Comparison of ENCODE assay signal across 16 cellular contexts in the genomic region with DNA sequence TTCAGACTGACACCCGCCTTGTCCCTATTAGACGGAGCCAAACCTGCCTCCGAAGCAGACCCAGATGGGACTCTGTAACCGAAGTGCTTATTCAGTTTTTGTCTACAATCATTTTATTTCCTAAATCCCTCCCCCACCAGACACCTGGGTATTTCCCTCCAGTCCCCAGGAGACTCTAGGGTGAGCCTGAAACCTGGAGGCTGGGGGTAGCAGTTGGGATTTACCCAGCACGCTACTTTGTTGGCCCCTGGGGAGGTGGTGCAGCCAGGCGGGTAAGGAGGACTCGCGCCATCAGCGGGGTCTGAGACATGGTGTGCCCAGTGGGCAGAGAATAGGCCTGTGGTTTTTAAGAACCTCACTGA. TPM values are rescaled to one million over a fixed set of nuclear protein-coding genes. Genes with fewer than 3 reads are reported as not detected.
DNase-seq lines count a peak whose midpoint lies in the region; ATAC-seq, FAIRE-seq and TF ChIP-seq lines count a peak whose summit lies in the region.
"Had no signal": no experiment of that assay in that cellular context is flagged by ENCODE, and none has a peak within 500 bp of the region (broad histone marks: within the 10 kb centered on the region; RNA-seq: fewer than 3 reads in every experiment).

No MANE protein-coding gene starts in this region.

- H3K36me3 ChIP-seq in H1 (ENCODE audit: control insufficient read depth in 2 of 4, insufficient read depth in 4 of 4, low read length in 3 of 4), result peaks cover 0 to 13% (median 0%) of the 10 kb centered on the region in 4 experiments; a peak in 1 of 8 replicates
- no peaks in the 10 kb centered on the region for H3K36me3 ChIP-seq in upper lobe of right lung
- H3K36me3 ChIP-seq: ascending aorta, BE2C, colonic mucosa, esophagus muscularis mucosa, heart left ventricle had no signal

- no peak overlapping the region for H2AFZ ChIP-seq in H1 (ENCODE audit: low read length)

- no peak overlapping the region for H3K27ac Mint-ChIP-seq in activated naive CD8-positive, alpha-beta T cell
- no peak overlapping the region for H3K27ac Mint-ChIP-seq in activated naive CD8-positive, alpha-beta T cell treated with anti-CD3 and anti-CD28 coated beads for 36 hours

- TF ChIP-seq EP300 in H1 (IDR thresholded peaks at IDR 0.05; ENCODE audit: borderline replicate concordance in 1 of 2, low read depth in 2 of 2, low read length in 2 of 2), result no peak

- H3K9me3 ChIP-seq in H1 (ENCODE audit: insufficient read depth in 2 of 2, low read depth in 1 of 2, low read length in 1 of 2) (no peaks in the 10 kb centered on the region), upper lobe of right lung (no peaks in the 10 kb centered on the region)
- H3K9me3 ChIP-seq: ascending aorta, colonic mucosa, esophagus muscularis mucosa, heart left ventricle, SK-N-SH had no signal

- no peak overlapping the region for H2BK120ac ChIP-seq in H1 (replicated peaks; ENCODE audit: low read depth, low read length)

- no peak overlapping the region for H3K18ac ChIP-seq in H1 (ENCODE audit: extremely low read depth, low read length)

- peaks cover 33% of the 10 kb centered on the region for H3K4me1 Mint-ChIP-seq in activated naive CD8-positive, alpha-beta T cell (ENCODE audit: low read depth)
- H3K4me1 Mint-ChIP-seq in activated naive CD8-positive, alpha-beta T cell treated with anti-CD3 and anti-CD28 coated beads for 36 hours, result peaks cover 32% of the 10 kb centered on the region

- H3K4me2 ChIP-seq in H1 (ENCODE audit: insufficient read depth in 1 of 2, low read depth in 2 of 2, low read length in 2 of 2), result peak overlapping the region in 1 of 2 experiments; percentile 51; a peak in 1 of 4 replicates

- no peak overlapping the region for H3K27ac ChIP-seq in H1 (ENCODE audit: low read depth, low read length)
- no peak overlapping the region for H3K27ac ChIP-seq in upper lobe of right lung
- H3K27ac ChIP-seq: ascending aorta, colonic mucosa, esophagus muscularis mucosa, heart left ventricle had no signal

- H3K56ac ChIP-seq in H1 (replicated peaks; ENCODE audit: insufficient read length, low read depth, low read length), result no peak overlapping the region

- no peak overlapping the region for H4K91ac ChIP-seq in H1 (replicated peaks; ENCODE audit: insufficient read length, low read length)

- intact Hi-C loops in upper lobe of right lung (cut with DNase I), result no loop called here

- WGBS in H1 (ENCODE audit: extremely low coverage in 1 of 2, insufficient coverage in 1 of 2, insufficient read length in 1 of 2, insufficient replicate concordance in 2 of 2, low coverage in 1 of 2, low lambda C conversion rate in 2 of 2, missing lambda C conversion rate in 1 of 2), 2 experiments, result 8% methylated on average over 9 of the region's 9 CpGs; no CpG with 5 or more reads in 1 of the 2 experiments

- peaks cover 2% of the 10 kb centered on the region; the same call in 1 of the 2 replicates for H3K23me2 ChIP-seq in H1 (ENCODE audit: low read depth, low read length)

- H3K14ac ChIP-seq in H1 (ENCODE audit: insufficient read length), result no peak overlapping the region

- H2BK20ac ChIP-seq in H1 (ENCODE audit: low read length), result no peak overlapping the region

- H3K4me3 ChIP-seq in H1 (ENCODE audit: extremely low read depth in 1 of 4, insufficient read depth in 2 of 4, low read depth in 3 of 4, low read length in 4 of 4) (peak overlapping the region in 1 of 4 experiments; percentile 52; a peak in 2 of 8 replicates), upper lobe of right lung (no peak overlapping the region)

- H4K5ac ChIP-seq in H1 (ENCODE audit: insufficient read length, low read depth, low read length), result no peak overlapping the region

- H3K4me1 ChIP-seq in H1 (replicated peaks in 1 of 4; ENCODE audit: control insufficient read depth in 3 of 4, insufficient read depth in 4 of 4, low read length in 3 of 4) (peaks cover 14 to 60% (median 24%) of the 10 kb centered on the region in 4 experiments), upper lobe of right lung (peaks cover 30% of the 10 kb centered on the region)
- H3K4me1 ChIP-seq: BE2C had no signal

- H2BK5ac ChIP-seq in H1 (ENCODE audit: low read depth, low read length), result no peak overlapping the region

- no peak overlapping the region for H2AK5ac ChIP-seq in H1 (ENCODE audit: low read depth, low read length)

- CTCF ChIA-PET in H1 (lab: Charles Lee; ENCODE audit: partially characterized antibody), result interaction anchor here (1.2 to 6.0 kb wide), 3 partner anchors 10 to 30 kb away, joined by 3 to 25 read pairs (median 4); no protein-coding TSS in a partner anchor

- no peak overlapping the region for H3K23ac ChIP-seq in H1 (ENCODE audit: insufficient read length)

- no peaks in the 10 kb centered on the region for H3K79me2 ChIP-seq in H1 (ENCODE audit: control insufficient read depth in 1 of 2, insufficient read depth in 2 of 2, low read length in 2 of 2)

- TF ChIP-seq POLR2A in H1 (IDR thresholded peaks at IDR 0.05; ENCODE audit: control extremely low read depth in 1 of 2, low read depth in 2 of 2, low read length in 2 of 2), result no peak
- no peak for TF ChIP-seq POLR2A in H54 (IDR thresholded peaks at IDR 0.05; ENCODE audit: low read depth, low read length)

- H2BK15ac ChIP-seq in H1 (ENCODE audit: low read length), result no peak overlapping the region

- ATAC-seq in upper lobe of right lung (no peak), GM21390 (IDR thresholded peaks at IDR 0.05; ENCODE audit: unreplicated experiment) (no peak)

- no peak overlapping the region for H3K4ac ChIP-seq in H1 (replicated peaks; ENCODE audit: insufficient read length, low read depth, low read length)

- peak overlapping the region; percentile 46 for H3K4me3 Mint-ChIP-seq in activated naive CD8-positive, alpha-beta T cell
- no peak overlapping the region for H3K4me3 Mint-ChIP-seq in activated naive CD8-positive, alpha-beta T cell treated with anti-CD3 and anti-CD28 coated beads for 36 hours

- POLR2A ChIA-PET in H1 (lab: Charles Lee; ENCODE audit: partially characterized antibody), result interaction anchor here (1.0 to 1.5 kb wide), 3 partner anchors 9 to 12 kb away, joined by 3 to 4 read pairs (median 3); no protein-coding TSS in a partner anchor

- no peak for DNase-seq in activated naive CD8-positive, alpha-beta T cell treated with anti-CD3 and anti-CD28 coated beads for 36 hours
- DNase-seq in NCI-H2171 (lab: John Stamatoyannopoulos, UW), result peak; percentile 89
- DNase-seq in H1 (ENCODE audit: low read depth in 1 of 2, low spot score in 2 of 2), result no peak
- DNase-seq in upper lobe of right lung, result peak; percentile 27
- no peak for DNase-seq in AML-193 (lab: John Stamatoyannopoulos, UW)
- no peak for DNase-seq in H54 (ENCODE audit: insufficient read length, low spot score)
- DNase-seq: BE2C, colonic mucosa, heart left ventricle, kidney glomerular epithelial cell had no signal

- H3K36me3 Mint-ChIP-seq in activated naive CD8-positive, alpha-beta T cell, result no peaks in the 10 kb centered on the region
- no peaks in the 10 kb centered on the region for H3K36me3 Mint-ChIP-seq in activated naive CD8-positive, alpha-beta T cell treated with anti-CD3 and anti-CD28 coated beads for 36 hours

- TF ChIP-seq RAD21 in H1 (IDR thresholded peaks at IDR 0.05 in 1 of 2, conservative IDR thresholded peaks at IDR 0.05 in 1 of 2; ENCODE audit: low read depth in 2 of 2, low read length in 2 of 2), result no peak

- H3K27me3 ChIP-seq in H1 (replicated peaks in 1 of 4; ENCODE audit: control insufficient read depth in 3 of 4, extremely low read depth in 1 of 4, insufficient read depth in 3 of 4, low read length in 3 of 4) (peaks cover 88 to 98% (median 96%) of the 10 kb centered on the region in 4 experiments), upper lobe of right lung (peaks cover 100% of the 10 kb centered on the region)

- TF ChIP-seq CTCF in H1 (IDR thresholded peaks at IDR 0.05; ENCODE audit: control extremely low read depth in 1 of 3, insufficient read depth in 1 of 3, low read depth in 1 of 3, low read length in 3 of 3) (no peak), upper lobe of right lung (IDR thresholded peaks at IDR 0.05) (no peak)

- no peaks in the 10 kb centered on the region for H3K79me1 ChIP-seq in H1 (ENCODE audit: low read depth, low read length)

- no peak overlapping the region for H2BK12ac ChIP-seq in H1 (ENCODE audit: low read depth, low read length)

- no peaks in the 10 kb centered on the region for H3K9me3 Mint-ChIP-seq in activated naive CD8-positive, alpha-beta T cell (ENCODE audit: low read depth)
- H3K9me3 Mint-ChIP-seq in activated naive CD8-positive, alpha-beta T cell treated with anti-CD3 and anti-CD28 coated beads for 36 hours, result no peaks in the 10 kb centered on the region

- peaks cover 45% of the 10 kb centered on the region for H3K27me3 Mint-ChIP-seq in activated naive CD8-positive, alpha-beta T cell
- peaks cover 91% of the 10 kb centered on the region for H3K27me3 Mint-ChIP-seq in activated naive CD8-positive, alpha-beta T cell treated with anti-CD3 and anti-CD28 coated beads for 36 hours

- H4K20me1 ChIP-seq in H1 (replicated peaks in 1 of 2; ENCODE audit: control insufficient read depth in 1 of 2, insufficient read depth in 2 of 2, low read length in 2 of 2), result peaks cover 27 to 35% of the 10 kb centered on the region in 2 experiments

- H3K9ac ChIP-seq in H1 (replicated peaks in 1 of 4; ENCODE audit: extremely low read depth in 1 of 4, low read depth in 3 of 4, low read length in 3 of 4), result no peak overlapping the region
- H3K9ac ChIP-seq: SK-N-SH had no signal

- FAIRE-seq in H1 (lab: Jason Lieb, UNC) (no peak), H54 (lab: Jason Lieb, UNC) (no peak)

- no peak overlapping the region for H4K8ac ChIP-seq in H1 (ENCODE audit: extremely low read depth, insufficient read depth, low read length)

TF ChIP-seq in H1, 55 proteins besides CTCF, POLR2A, EP300 and RAD21:
- TF ChIP-seq HDAC2 (IDR thresholded peaks at IDR 0.05; ENCODE audit: borderline replicate concordance in 1 of 2, low read depth in 2 of 2, low read length in 2 of 2) (no peak), TAF1 (IDR thresholded peaks at IDR 0.05; ENCODE audit: low read depth, low read length) (no peak), SUZ12 (IDR thresholded peaks at IDR 0.05; ENCODE audit: low read length) (peak; percentile 71; the same call in 1 of the 2 replicates), EZH2 (IDR thresholded peaks at IDR 0.05; ENCODE audit: low read depth, low read length, severe bottlenecking) (peak; percentile 74)
TF ChIP-seq in H1: peak in this region for 2.

RNA-seq across cellular contexts. Expression of gene LHX2, which starts 1.3 kb away (rescaled TPM):
- total RNA-seq in activated naive CD8-positive, alpha-beta T cell treated with anti-CD3 and anti-CD28 coated beads for 36 hours, result not detected
- 0.11 and 0.17 TPM in 2 replicates for total RNA-seq in H1 (2021; fragmentation: NEBNext Ultra II Directional; extraction: Animal tissue kit (Norgen Biotek cat#: 25700))
- polyA plus RNA-seq in H1 (2011; rRNA removed), result 0.72 and 0.86 TPM in 2 replicates
- polyA plus RNA-seq in H1 (2011; cell fraction: cytosol; rRNA removed), result 0.66 TPM
- polyA plus RNA-seq in H1 (2011; cell fraction: nucleus; rRNA removed), result 0.20 TPM
- polyA plus RNA-seq in H1 (2012, experiment 1 of 2), result 0.31 to 0.59 TPM (median 0.37 TPM) in 3 of 4 replicates, not detected in the other
- 0.66 TPM for polyA plus RNA-seq in H1 (2012, experiment 2 of 2)
- polyA plus RNA-seq in H1 (2013, experiment 1 of 2), result 0.34 TPM
- polyA plus RNA-seq in H1 (2013, experiment 2 of 2), result 0.20 TPM
- polyA minus RNA-seq in H1 (2011; rRNA and poly(A)+ RNA removed), result 0.49 TPM in 1 of 2 replicates, not detected in the other
- polyA minus RNA-seq in H1 (2011; cell fraction: cytosol; rRNA and poly(A)+ RNA removed), result not detected
- polyA minus RNA-seq in H1 (2011; cell fraction: nucleus; rRNA and poly(A)+ RNA removed), result 0.50 TPM
- not detected for total RNA-seq in upper lobe of right lung
- total RNA-seq: ascending aorta, esophagus muscularis mucosa, renal cortical epithelial cell had no signal
- polyA plus RNA-seq: SK-N-SH had no signal

Comparison
In these comparisons a context has a peak if more than half of its experiments do, and no peak if none do; other contexts are left out.
1. DNase-seq: peak in NCI-H2171 (single experiment) and upper lobe of right lung (single experiment); none in activated naive CD8-positive, alpha-beta T cell treated with anti-CD3 and anti-CD28 coated beads for 36 hours (single experiment), H1 (0 of 2), AML-193 (0 of 2) and H54 (single experiment).